23 cellular contexts compared by ENCODE assay signal in genomic region chr10:62693306-62693705, GRCh38.
"Had no signal": no experiment of that assay in that cellular context is flagged by ENCODE, and none has a peak within 500 bp of the region (broad histone marks: within the 10 kb centered on the region; RNA-seq: fewer than 3 reads in every experiment).

No MANE protein-coding gene starts in this region.

- H3K27me3 Mint-ChIP-seq: naive thymus-derived CD8-positive, alpha-beta T cell had no signal

- H3K4me1 ChIP-seq: gastrocnemius medialis, parathyroid adenoma, prostate gland, stomach had no signal

- H3K9me3 Mint-ChIP-seq: type B pancreatic cell had no signal

- ATAC-seq: gastrocnemius medialis; heart left ventricle; left cardiac atrium; left lung; naive thymus-derived CD8-positive, alpha-beta T cell; sciatic nerve had no signal

- H3K27ac ChIP-seq: coronary artery, gastrocnemius medialis, heart left ventricle, hepatocyte, left lung, parathyroid adenoma, prostate gland, right atrium auricular region, stomach, tibial artery had no signal

- H2AFZ ChIP-seq: hepatocyte, parathyroid adenoma had no signal

- H3K36me3 Mint-ChIP-seq: type B pancreatic cell had no signal

- H3K27ac Mint-ChIP-seq: type B pancreatic cell had no signal

- H3K4me3 ChIP-seq: coronary artery, gastrocnemius medialis, heart left ventricle, hepatocyte, left lung, prostate gland, right atrium auricular region, smooth muscle cell, stomach, tibial artery had no signal

- H3K36me3 ChIP-seq: gastrocnemius medialis, heart left ventricle, left lung, prostate gland, right atrium auricular region, stomach, tibial artery had no signal

- H3K79me2 ChIP-seq: hepatocyte, parathyroid adenoma had no signal

- H3K4me2 ChIP-seq: hepatocyte, smooth muscle cell had no signal

- H3K9me3 ChIP-seq: prostate gland had no signal

- DNase-seq: dermis blood vessel endothelial cell; effector memory CD4-positive, alpha-beta T cell; gastrocnemius medialis; heart left ventricle; left cardiac atrium; left lung; naive thymus-derived CD8-positive, alpha-beta T cell; stimulated activated CD4-positive, alpha-beta T cell treated with anti-CD3 and anti-CD28 coated beads, Interleukin-12 subunit alpha, Interleukin-12 subunit beta, amount 100 ng/mL, for 4 hours; stimulated activated CD4-positive, alpha-beta T cell treated with anti-CD3 and anti-CD28 coated beads, Interleukin-1b, Interleukin-23, amount 100 ng/mL, for 48 hours; stimulated activated CD4-positive, alpha-beta T cell treated with anti-CD3 and anti-CD28 coated beads, Interleukin-4, amount 100 ng/mL, for 1 hour; stimulated activated CD8-positive, alpha-beta memory T cell treated with anti-CD3 and anti-CD28 coated beads, Interleukin-4, amount 100 ng/mL, for 48 hours; stimulated activated naive CD4-positive, alpha-beta T cell treated with Interleukin-2 at 50 U/mL for 16 hours; stomach; tibial artery had no signal

- H3K27me3 ChIP-seq: gastrocnemius medialis, heart left ventricle, hepatocyte, left lung, right atrium auricular region, stomach, tibial artery had no signal

- H3K4me3 Mint-ChIP-seq: naive thymus-derived CD8-positive, alpha-beta T cell; neural crest cell; type B pancreatic cell had no signal
